9 cellular contexts compared by ENCODE assay signal in the genomic region with DNA sequence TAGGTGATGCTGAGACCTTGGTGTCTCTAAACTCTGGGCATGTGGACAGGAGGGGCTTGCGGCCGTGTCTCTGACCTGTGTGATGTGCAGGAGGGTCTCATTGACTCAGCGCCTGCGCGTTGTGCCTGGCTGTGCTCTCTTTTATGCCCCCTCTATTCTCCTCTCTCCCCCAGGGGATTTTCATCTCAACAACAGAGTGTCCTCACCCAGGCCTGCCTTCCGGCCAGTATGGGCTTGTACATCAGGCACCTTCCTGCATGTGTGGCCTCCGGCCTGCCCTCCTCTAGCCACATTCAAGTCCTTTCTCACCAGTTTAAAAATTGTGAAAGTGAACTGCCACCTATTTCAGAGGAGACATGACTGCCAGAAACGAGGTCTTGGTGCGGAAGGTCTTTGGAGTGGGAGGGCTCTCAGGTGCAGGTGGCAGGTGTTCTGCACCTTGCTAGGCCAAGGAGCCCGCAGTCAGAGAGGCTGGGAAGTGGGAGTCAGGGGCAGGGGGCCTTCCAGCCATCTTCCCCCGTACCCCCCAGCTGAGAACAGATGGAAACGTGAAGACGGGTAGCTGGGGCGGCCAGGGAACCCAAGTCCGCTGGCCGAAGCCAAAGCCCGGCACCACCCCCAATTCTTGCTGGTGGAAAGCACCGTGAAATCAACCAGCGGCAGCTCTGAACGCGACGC. TPM values are rescaled to one million over a fixed set of nuclear protein-coding genes. Genes with fewer than 3 reads are reported as not detected.
DNase-seq lines count a peak whose midpoint lies in the region; ATAC-seq, FAIRE-seq and TF ChIP-seq lines count a peak whose summit lies in the region.
"Had no signal": no experiment of that assay in that cellular context is flagged by ENCODE, and none has a peak within 500 bp of the region (broad histone marks: within the 10 kb centered on the region; RNA-seq: fewer than 3 reads in every experiment).

No MANE protein-coding gene starts in this region.

- H3K4me1 Mint-ChIP-seq in IgD-negative memory B cell, result peaks cover 2 to 15% (median 11%) of the 10 kb centered on the region in 3 donors
- peaks cover 5 to 7% of the 10 kb centered on the region in 2 donors for H3K4me1 Mint-ChIP-seq in natural killer cell treated with Interleukin-12 subunit alpha and Interleukin-12 subunit beta and Interleukin-15 and Interleukin-18, amount 100 ng/mL, for 72 hours (ENCODE audit: low read depth in 2 of 2)

- no peak for DNase-seq in AG10803 (ENCODE audit: low read depth)
- no peak for DNase-seq in cardiac fibroblast (ENCODE audit: low read depth in 2 of 2)
- DNase-seq in natural killer cell treated with Interleukin-12 subunit alpha and Interleukin-12 subunit beta and Interleukin-15 and Interleukin-18, amount 100 ng/mL, for 72 hours (ENCODE audit: low spot score), result no peak
- DNase-seq in activated CD4-positive, CD25-positive, alpha-beta regulatory T cell treated with anti-CD3 and anti-CD28 coated beads, Interleukin-2, amount 50 U/mL, for 72 hours, result no peak
- DNase-seq in H54 (ENCODE audit: insufficient read length, low spot score), result no peak
- DNase-seq in NCI-H2107 treated with DMSO at 0.1 percent for 48 hours (lab: John Stamatoyannopoulos, UW; ENCODE audit: unreplicated experiment), result no peak

- FAIRE-seq in H54 (lab: Jason Lieb, UNC), result no peak

- peaks cover 7% of the 10 kb centered on the region for H3K36me3 Mint-ChIP-seq in IgD-negative memory B cell
- H3K36me3 Mint-ChIP-seq in natural killer cell treated with Interleukin-12 subunit alpha and Interleukin-12 subunit beta and Interleukin-15 and Interleukin-18, amount 100 ng/mL, for 72 hours, result peaks cover 4% of the 10 kb centered on the region

- peak overlapping the region in 2 of 3 donors; percentile 90 to 93 for H3K27ac Mint-ChIP-seq in IgD-negative memory B cell
- peak overlapping the region in 1 of 2 donors; percentile 71 for H3K27ac Mint-ChIP-seq in natural killer cell treated with Interleukin-12 subunit alpha and Interleukin-12 subunit beta and Interleukin-15 and Interleukin-18, amount 100 ng/mL, for 72 hours

- H3K9me3 Mint-ChIP-seq in IgD-negative memory B cell, result no peaks in the 10 kb centered on the region
- H3K9me3 Mint-ChIP-seq in natural killer cell treated with Interleukin-12 subunit alpha and Interleukin-12 subunit beta and Interleukin-15 and Interleukin-18, amount 100 ng/mL, for 72 hours, result no peaks in the 10 kb centered on the region

- ATAC-seq in natural killer cell treated with Interleukin-12 subunit alpha and Interleukin-12 subunit beta and Interleukin-15 and Interleukin-18, amount 100 ng/mL, for 72 hours, result no peak
- no peak for ATAC-seq in GM19395 (IDR thresholded peaks at IDR 0.05; ENCODE audit: unreplicated experiment)

- no peak for TF ChIP-seq POLR2A in H54 (IDR thresholded peaks at IDR 0.05; ENCODE audit: low read depth, low read length)

- H3K4me3 ChIP-seq in AG10803 (ENCODE audit: low read length) (peak overlapping the region; percentile 36), cardiac fibroblast (replicated peaks in 1 of 2; ENCODE audit: low read depth in 2 of 2, low read length in 2 of 2) (peak overlapping the region; percentile 24 to 31)

- H3K4me3 Mint-ChIP-seq in IgD-negative memory B cell, result peak overlapping the region; percentile 72 to 89 (median 86)
- peak overlapping the region; percentile 60 for H3K4me3 Mint-ChIP-seq in natural killer cell treated with Interleukin-12 subunit alpha and Interleukin-12 subunit beta and Interleukin-15 and Interleukin-18, amount 100 ng/mL, for 72 hours

- TF ChIP-seq CTCF in AG10803 (conservative IDR thresholded peaks at IDR 0.05; ENCODE audit: low read length), result no peak
- no peak for TF ChIP-seq CTCF in cardiac fibroblast (IDR thresholded peaks at IDR 0.05; ENCODE audit: low read depth, low read length)

- H3K27me3 Mint-ChIP-seq in IgD-negative memory B cell, result no peaks in the 10 kb centered on the region
- no peaks in the 10 kb centered on the region for H3K27me3 Mint-ChIP-seq in natural killer cell treated with Interleukin-12 subunit alpha and Interleukin-12 subunit beta and Interleukin-15 and Interleukin-18, amount 100 ng/mL, for 72 hours

RNA-seq across cellular contexts. Expression of gene INTS15, which starts 0.5 kb away (rescaled TPM):
- polyA plus RNA-seq in IgD-negative memory B cell, result 41.3 TPM
- 10 to 100 TPM; 42.5 to 58.6 TPM for total RNA-seq in natural killer cell treated with Interleukin-12 subunit alpha and Interleukin-12 subunit beta and Interleukin-15 and Interleukin-18, amount 100 ng/mL, for 72 hours

RNA-seq across cellular contexts. Expression of gene ZDHHC4, which starts 12.0 kb away (rescaled TPM):
- 71.7 TPM for polyA plus RNA-seq in IgD-negative memory B cell
- 10 to 100 TPM; 20.6 to 33.5 TPM for total RNA-seq in natural killer cell treated with Interleukin-12 subunit alpha and Interleukin-12 subunit beta and Interleukin-15 and Interleukin-18, amount 100 ng/mL, for 72 hours

RNA-seq across cellular contexts. Expression of gene ZNF853, which starts 26.1 kb away (rescaled TPM):
- 1.5 TPM for polyA plus RNA-seq in IgD-negative memory B cell
- total RNA-seq in natural killer cell treated with Interleukin-12 subunit alpha and Interleukin-12 subunit beta and Interleukin-15 and Interleukin-18, amount 100 ng/mL, for 72 hours, result 1 to 10 TPM in 1 of 2 donors, under 1 TPM in 1; 0.56 to 1.0 TPM

RNA-seq across cellular contexts. Expression of gene GRID2IP, which starts 38.0 kb away (rescaled TPM):
- polyA plus RNA-seq in IgD-negative memory B cell, result 0.09 TPM
- under 1 TPM in 1 of 2 donors, not detected in 1; 0.29 TPM for total RNA-seq in natural killer cell treated with Interleukin-12 subunit alpha and Interleukin-12 subunit beta and Interleukin-15 and Interleukin-18, amount 100 ng/mL, for 72 hours
- total RNA-seq: HT1080 had no signal

RNA-seq across cellular contexts. Expression of gene ZNF316, which starts 47.8 kb away (rescaled TPM):
- polyA plus RNA-seq in IgD-negative memory B cell, result 2.1 TPM
- total RNA-seq in natural killer cell treated with Interleukin-12 subunit alpha and Interleukin-12 subunit beta and Interleukin-15 and Interleukin-18, amount 100 ng/mL, for 72 hours, result 10 to 100 TPM; 28.3 to 39.8 TPM
